1 cellular context compared by ENCODE assay signal in genomic region chr19:41263850-41264580, GRCh38.
TF ChIP-seq lines count a peak whose summit lies in the region.

Gene HNRNPUL1 (plus strand): TSS chr19:41264372. CDS start chr19:41264504, 132 bp downstream.

TF ChIP-seq in K562, 482 proteins besides CTCF, POLR2A, EP300 and RAD21 (continued from another document and continues in another):
- TF ChIP-seq BHLHE40 (IDR thresholded peaks at IDR 0.05; ENCODE audit: low read length): peak; percentile 78
- no peak; the same call in 1 of the 2 replicates for TF ChIP-seq ERF (CRISPR knock-in tag; IDR thresholded peaks at IDR 0.05)
- peak; percentile 79 for TF ChIP-seq ZBTB12 (CRISPR knock-in tag; IDR thresholded peaks at IDR 0.05)
- TF ChIP-seq ZNF589 (CRISPR knock-in tag; IDR thresholded peaks at IDR 0.05; ENCODE audit: low read depth): no peak
- peak; percentile 99 for TF ChIP-seq MBD2 (IDR thresholded peaks at IDR 0.05; ENCODE audit: borderline replicate concordance, low read depth)
- no peak for TF ChIP-seq MCM5 (IDR thresholded peaks at IDR 0.05; ENCODE audit: low read depth)
- TF ChIP-seq PPARD (CRISPR knock-in tag; IDR thresholded peaks at IDR 0.05): no peak
- TF ChIP-seq ZBTB9 (CRISPR knock-in tag; IDR thresholded peaks at IDR 0.05): 0 out of 2 replicates have a peak, but pooled peaks have one; percentile 22
- TF ChIP-seq ZNF639 (CRISPR knock-in tag; conservative IDR thresholded peaks at IDR 0.05 in 1 of 2, IDR thresholded peaks at IDR 0.05 in 1 of 2): peak; percentile 80 to 83; a peak in 3 of 4 replicates
- peak; percentile 58 for TF ChIP-seq MEIS2 (IDR thresholded peaks at IDR 0.05; ENCODE audit: partially characterized antibody)
- TF ChIP-seq MAZ (CRISPR knock-in tag; conservative IDR thresholded peaks at IDR 0.05 in 1 of 2, IDR thresholded peaks at IDR 0.05 in 1 of 2): peak; percentile 99
- TF ChIP-seq GABPA (tag; conservative IDR thresholded peaks at IDR 0.05; ENCODE audit: low read depth): peak; percentile 95
- TF ChIP-seq CCAR2 (IDR thresholded peaks at IDR 0.05; ENCODE audit: low read depth, low read length): no peak
- no peak for TF ChIP-seq CBFB (CRISPR knock-in tag; IDR thresholded peaks at IDR 0.05)
- peak; percentile 68 for TF ChIP-seq CHAMP1 (IDR thresholded peaks at IDR 0.05)
- no peak; the same call in none of the 2 replicates for TF ChIP-seq ARID4B (CRISPR knock-in tag; IDR thresholded peaks at IDR 0.05)
- TF ChIP-seq LCOR (CRISPR knock-in tag; IDR thresholded peaks at IDR 0.05): peak; percentile 48; the same call in 1 of the 2 replicates
- TF ChIP-seq RERE (CRISPR knock-in tag; IDR thresholded peaks at IDR 0.05; ENCODE audit: borderline replicate concordance): no peak
- TF ChIP-seq CEBPG (CRISPR knock-in tag; IDR thresholded peaks at IDR 0.05): no peak
- peak; percentile 74 to 92 for TF ChIP-seq CEBPG (tag; conservative IDR thresholded peaks at IDR 0.05 in 1 of 2, IDR thresholded peaks at IDR 0.05 in 1 of 2)
- no peak for TF ChIP-seq ZBTB8A (IDR thresholded peaks at IDR 0.05; ENCODE audit: partially characterized antibody)
- TF ChIP-seq ELF2 (CRISPR knock-in tag; IDR thresholded peaks at IDR 0.05): peak; percentile 68; the same call in 1 of the 2 replicates
- TF ChIP-seq TCF7 (IDR thresholded peaks at IDR 0.05; ENCODE audit: borderline replicate concordance): peak; percentile 89; the same call in 1 of the 2 replicates
- TF ChIP-seq TRIM28 (IDR thresholded peaks at IDR 0.05): peak; percentile 56; the same call in 1 of the 2 replicates
- TF ChIP-seq TARDBP (IDR thresholded peaks at IDR 0.05): peak; percentile 98
- TF ChIP-seq TFE3 (CRISPR knock-in tag; IDR thresholded peaks at IDR 0.05): no peak
- TF ChIP-seq MEF2D (tag; conservative IDR thresholded peaks at IDR 0.05; ENCODE audit: low read depth): no peak
- peak; percentile 100 for TF ChIP-seq ZNF740 (CRISPR knock-in tag; IDR thresholded peaks at IDR 0.05)
- TF ChIP-seq ZNF740 (tag; IDR thresholded peaks at IDR 0.05): peak in 1 of 2 experiments; percentile 99; a peak in 2 of 4 replicates
- peak; percentile 100 for TF ChIP-seq NFRKB (IDR thresholded peaks at IDR 0.05; ENCODE audit: low read depth)
- TF ChIP-seq PTTG1 (tag; IDR thresholded peaks at IDR 0.05; ENCODE audit: low read depth): no peak
- TF ChIP-seq TEAD2 (tag; IDR thresholded peaks at IDR 0.05): no peak
- no peak for TF ChIP-seq ARID3B (CRISPR knock-in tag; IDR thresholded peaks at IDR 0.05; ENCODE audit: borderline replicate concordance)
- 0 out of 4 replicates have a peak, but pooled peaks of 1 of the 2 experiments have one; percentile 14 for TF ChIP-seq HDAC1 (IDR thresholded peaks at IDR 0.05)
- peak; percentile 63 for TF ChIP-seq ESRRA (IDR thresholded peaks at IDR 0.05; ENCODE audit: borderline replicate concordance, low read depth)
- peak; percentile 90 for TF ChIP-seq RBFOX2 (IDR thresholded peaks at IDR 0.05; ENCODE audit: low read depth, low read length)
- peak; percentile 96 to 98 (median 98) for TF ChIP-seq YY1 (IDR thresholded peaks at IDR 0.05; ENCODE audit: borderline replicate concordance in 1 of 3, control insufficient read depth in 1 of 3, extremely low read depth in 1 of 3, insufficient read depth in 3 of 3, insufficient read length in 1 of 3, insufficient replicate concordance in 2 of 3, low read depth in 1 of 3, low read length in 2 of 3)
